In genomic region chr7:110852156-110852858, GRCh38 we compare ENCODE assay signal across 15 cellular contexts.
"Had no signal": no experiment of that assay in that cellular context is flagged by ENCODE, and none has a peak within 500 bp of the region (broad histone marks: within the 10 kb centered on the region; RNA-seq: fewer than 3 reads in every experiment).

No MANE protein-coding gene starts in this region.

- H3K36me3 ChIP-seq: esophagus muscularis mucosa, left ventricle myocardium inferior, suprapubic skin had no signal

- H3K9me3 ChIP-seq: esophagus muscularis mucosa, left ventricle myocardium inferior, suprapubic skin had no signal

- H3K27me3 Mint-ChIP-seq: natural killer cell treated with Interleukin-12 subunit alpha and Interleukin-12 subunit beta and Interleukin-15 and Interleukin-18, amount 100 ng/mL, for 72 hours; stimulated activated naive CD8-positive, alpha-beta T cell treated with anti-CD3 and anti-CD28 coated beads, Interleukin-15, Interleukin-2, amounts not matched to agents 100 ng/mL and 50 ng/mL, for 24 hours had no signal

- H3K27me3 ChIP-seq: dorsolateral prefrontal cortex, esophagus muscularis mucosa, suprapubic skin had no signal

- DNase-seq: activated naive CD4-positive, alpha-beta T cell treated with anti-CD3 and anti-CD28 coated beads for 36 hours; activated T-cell treated with anti-CD3 and anti-CD28 coated beads for 4 hours; dorsolateral prefrontal cortex; endodermal cell; left ventricle myocardium inferior; mesenchymal stem cell; occipital lobe; trophoblast cell had no signal

- H3K27ac ChIP-seq: dorsolateral prefrontal cortex, esophagus muscularis mucosa, left ventricle myocardium inferior, suprapubic skin had no signal

- H3K27ac Mint-ChIP-seq: activated naive CD4-positive, alpha-beta T cell treated with anti-CD3 and anti-CD28 coated beads for 36 hours; activated T-helper 2 cell treated with anti-CD3 and anti-CD28 coated beads, Interferon-gamma antibody, Interleukin-2, Interleukin-4, amounts not matched to agents 10 μg/mL and 5 μg/mL and 100 μg/mL, durations not matched to agents 14 hours and 24 hours and 36 hours; endodermal cell; natural killer cell treated with Interleukin-12 subunit alpha and Interleukin-12 subunit beta and Interleukin-15 and Interleukin-18, amount 100 ng/mL, for 72 hours; stimulated activated naive CD8-positive, alpha-beta T cell treated with anti-CD3 and anti-CD28 coated beads, Interleukin-15, Interleukin-2, amounts not matched to agents 100 ng/mL and 50 ng/mL, for 24 hours; T-helper 2 cell treated with Interferon-gamma antibody and Interleukin-4, amounts not matched to agents 5 μg/mL and 100 μg/mL, for 36 hours had no signal

- H3K9me3 Mint-ChIP-seq: activated naive CD4-positive, alpha-beta T cell treated with anti-CD3 and anti-CD28 coated beads for 36 hours; activated T-helper 2 cell treated with anti-CD3 and anti-CD28 coated beads, Interferon-gamma antibody, Interleukin-2, Interleukin-4, amounts not matched to agents 10 μg/mL and 5 μg/mL and 100 μg/mL, durations not matched to agents 14 hours and 24 hours and 36 hours; natural killer cell treated with Interleukin-12 subunit alpha and Interleukin-12 subunit beta and Interleukin-15 and Interleukin-18, amount 100 ng/mL, for 72 hours had no signal

- H3K4me1 ChIP-seq: esophagus muscularis mucosa, left ventricle myocardium inferior, suprapubic skin had no signal

- H3K4me3 Mint-ChIP-seq: activated naive CD4-positive, alpha-beta T cell treated with anti-CD3 and anti-CD28 coated beads for 36 hours; endodermal cell; natural killer cell treated with Interleukin-12 subunit alpha and Interleukin-12 subunit beta and Interleukin-15 and Interleukin-18, amount 100 ng/mL, for 72 hours; stimulated activated naive CD8-positive, alpha-beta T cell treated with anti-CD3 and anti-CD28 coated beads, Interleukin-15, Interleukin-2, amounts not matched to agents 100 ng/mL and 50 ng/mL, for 24 hours; T-helper 2 cell treated with Interferon-gamma antibody and Interleukin-4, amounts not matched to agents 5 μg/mL and 100 μg/mL, for 36 hours had no signal

- H3K4me3 ChIP-seq: dorsolateral prefrontal cortex, esophagus muscularis mucosa, left ventricle myocardium inferior, suprapubic skin had no signal

- ATAC-seq: natural killer cell treated with Interleukin-12 subunit alpha and Interleukin-12 subunit beta and Interleukin-15 and Interleukin-18, amount 100 ng/mL, for 72 hours; sciatic nerve had no signal
